Comparison of ENCODE assay signal across 28 cellular contexts in genomic region chr19:18853755-18854427, GRCh38. TPM values are rescaled to one million over a fixed set of nuclear protein-coding genes. Genes with fewer than 3 reads are reported as not detected.
A peak's percentile ranks its signal among the peaks of the same experiment; 100 is the strongest.
DNase-seq lines count a peak whose midpoint lies in the region; ATAC-seq, FAIRE-seq and TF ChIP-seq lines count a peak whose summit lies in the region.
"Had no signal": no experiment of that assay in that cellular context is flagged by ENCODE, and none has a peak within 500 bp of the region (broad histone marks: within the 10 kb centered on the region; RNA-seq: fewer than 3 reads in every experiment).

No MANE protein-coding gene starts in this region.

- H3K4me1 ChIP-seq in RWPE2 (ENCODE audit: insufficient read depth, poor library complexity, severe bottlenecking): peaks cover 14% of the 10 kb centered on the region
- H3K4me1 ChIP-seq in upper lobe of right lung: peaks cover 22% of the 10 kb centered on the region
- H3K4me1 ChIP-seq in suprapubic skin: peaks cover 24% of the 10 kb centered on the region

- in situ Hi-C loops in GM13977 (cut with MboI; ENCODE audit: low pct_unique_long_range_greater_than_20kb, low sequenced_read_pairs, unreplicated experiment): no loop called here

- intact Hi-C loops in upper lobe of right lung (cut with DNase I): loop anchor here (10.0 kb wide), 2 partner anchors 259 to 399 kb away; no protein-coding TSS in a partner anchor

- 0 out of 3 replicates have a peak, but pooled peaks have one; percentile 11 for ATAC-seq in RWPE2 (ENCODE audit: low read depth)
- ATAC-seq in upper lobe of right lung: no peak
- no peak for ATAC-seq in T-cell (replicated peaks in 1 of 4)
- ATAC-seq: activated CD4-positive, CD25-positive, alpha-beta regulatory T cell treated with anti-CD3 and anti-CD28 coated beads, Interleukin-2, amount 50 U/mL, for 24 hours; natural killer cell; pancreas had no signal

- peaks cover 1% of the 10 kb centered on the region for H3K4me1 Mint-ChIP-seq in endothelial cell (ENCODE audit: unreplicated experiment)
- H3K4me1 Mint-ChIP-seq in T-cell: peaks cover 3 to 12% (median 6%) of the 10 kb centered on the region in 3 donors

- peak; percentile 18 for TF ChIP-seq CTCF in GM13977 (IDR thresholded peaks at IDR 0.05; ENCODE audit: extremely low read depth, insufficient read depth, missing control alignments)
- no peak for TF ChIP-seq CTCF in RWPE2 (IDR thresholded peaks at IDR 0.05; ENCODE audit: poor library complexity, severe bottlenecking)
- no peak for TF ChIP-seq CTCF in endothelial cell (IDR thresholded peaks at IDR 0.05; ENCODE audit: unreplicated experiment)
- no peak for TF ChIP-seq CTCF in upper lobe of right lung (IDR thresholded peaks at IDR 0.05)
- no peak for TF ChIP-seq CTCF in suprapubic skin (IDR thresholded peaks at IDR 0.05)

- TF ChIP-seq EP300 in suprapubic skin (IDR thresholded peaks at IDR 0.05): no peak

- H3K9me3 ChIP-seq in RWPE2 (ENCODE audit: severe bottlenecking) (no peaks in the 10 kb centered on the region), upper lobe of right lung (no peaks in the 10 kb centered on the region), suprapubic skin (no peaks in the 10 kb centered on the region)
- H3K9me3 ChIP-seq: breast epithelium, pancreas, right atrium auricular region had no signal

- no peaks in the 10 kb centered on the region for H3K27me3 ChIP-seq in RWPE2 (ENCODE audit: insufficient read depth, poor library complexity, severe bottlenecking)
- no peaks in the 10 kb centered on the region for H3K27me3 ChIP-seq in upper lobe of right lung
- no peaks in the 10 kb centered on the region for H3K27me3 ChIP-seq in suprapubic skin
- H3K27me3 ChIP-seq: breast epithelium, pancreas, right atrium auricular region had no signal

- no peak overlapping the region for H3K4me3 ChIP-seq in RWPE2 (ENCODE audit: severe bottlenecking)
- no peak overlapping the region for H3K4me3 ChIP-seq in upper lobe of right lung
- H3K4me3 ChIP-seq in suprapubic skin: no peak overlapping the region
- H3K4me3 ChIP-seq: breast epithelium, pancreas, right atrium auricular region had no signal

- CTCF ChIA-PET in T-cell (lab: Charles Lee): interaction anchor here in 1 of 2 donors (0.6 kb wide), 1 partner anchor 1352 kb away, joined by 5 read pairs; no protein-coding TSS in a partner anchor

- 93% methylated on average over 6 of the region's 17 CpGs for WGBS in suprapubic skin

- DNase-seq in GM13977 (ENCODE audit: low spot score) (no peak), RWPE2 (ENCODE audit: low spot score) (peak; percentile 66), endothelial cell (ENCODE audit: low spot score) (no peak), upper lobe of right lung (peak; percentile 56), suprapubic skin (ENCODE audit: low spot score in 2 of 2) (no peak), T-cell (no peak), RCC 7860 (ENCODE audit: low spot score) (no peak)
- DNase-seq: activated CD4-positive, alpha-beta T cell treated with anti-CD3 and anti-CD28 coated beads, Interleukin-2, amount 50 U/mL, for 48 hours; activated CD8-positive, alpha-beta memory T cell treated with anti-CD3 and anti-CD28 coated beads, Interleukin-2, amount 50 U/mL, for 4 hours; activated naive CD4-positive, alpha-beta T cell treated with anti-CD3 and anti-CD28 coated beads, Interleukin-2, amount 10 ng/mL, durations not matched to agents 7 days and 5 days; amniotic stem cell; effector CD8-positive, alpha-beta T cell; erythroblast; kidney; natural killer cell; NCI-H446 treated with DMSO at 0.1 percent for 48 hours; OCI-M1; stimulated activated CD4-positive, alpha-beta T cell treated with anti-CD3 and anti-CD28 coated beads, Interleukin-2, amount 100 ng/mL, for 48 hours; SW 1271; T1000; trophoblast cell had no signal

- H3K27me3 Mint-ChIP-seq in endothelial cell (ENCODE audit: unreplicated experiment) (peaks cover 12% of the 10 kb centered on the region), T-cell (no peaks in the 10 kb centered on the region)
- H3K27me3 Mint-ChIP-seq: activated naive CD4-positive, alpha-beta T cell treated with anti-CD3 and anti-CD28 coated beads, Interleukin-2, amount 10 ng/mL, durations not matched to agents 7 days and 5 days; CD4-positive, alpha-beta memory T cell had no signal

- no peak for TF ChIP-seq POLR2A in suprapubic skin (IDR thresholded peaks at IDR 0.05)

- H3K9me3 Mint-ChIP-seq in endothelial cell (ENCODE audit: unreplicated experiment) (no peaks in the 10 kb centered on the region), T-cell (no peaks in the 10 kb centered on the region)
- H3K9me3 Mint-ChIP-seq: activated naive CD4-positive, alpha-beta T cell treated with anti-CD3 and anti-CD28 coated beads, Interleukin-2, amount 10 ng/mL, durations not matched to agents 7 days and 5 days; natural killer cell had no signal

- H3K27ac Mint-ChIP-seq in endothelial cell (ENCODE audit: unreplicated experiment): no peak overlapping the region
- H3K27ac Mint-ChIP-seq in T-cell: no peak overlapping the region
- H3K27ac Mint-ChIP-seq: activated naive CD4-positive, alpha-beta T cell treated with anti-CD3 and anti-CD28 coated beads, Interleukin-2, amount 10 ng/mL, durations not matched to agents 7 days and 5 days had no signal

- peaks cover 97% of the 10 kb centered on the region for H3K36me3 ChIP-seq in RWPE2 (ENCODE audit: low read depth)
- peaks cover 91% of the 10 kb centered on the region for H3K36me3 ChIP-seq in upper lobe of right lung
- peaks cover 90% of the 10 kb centered on the region for H3K36me3 ChIP-seq in suprapubic skin

- H3K36me3 Mint-ChIP-seq in endothelial cell (ENCODE audit: low read depth, unreplicated experiment): peaks cover 57% of the 10 kb centered on the region
- H3K36me3 Mint-ChIP-seq in T-cell: peaks cover 65% of the 10 kb centered on the region
- H3K36me3 Mint-ChIP-seq: natural killer cell had no signal

- FAIRE-seq in RCC 7860 (lab: Jason Lieb, UNC): no peak
- FAIRE-seq: colon, kidney, pancreas had no signal

- POLR2A ChIA-PET in T-cell (lab: Charles Lee): no interaction called here

- H3K27ac ChIP-seq in RWPE2 (ENCODE audit: poor library complexity, severe bottlenecking) (no peak overlapping the region), upper lobe of right lung (no peak overlapping the region), suprapubic skin (no peak overlapping the region)
- H3K27ac ChIP-seq: breast epithelium, KMS-11, pancreas, right atrium auricular region had no signal

- H3K4me3 Mint-ChIP-seq in endothelial cell (ENCODE audit: unreplicated experiment) (peak overlapping the region; percentile 21), T-cell (no peak overlapping the region)
- H3K4me3 Mint-ChIP-seq: activated naive CD4-positive, alpha-beta T cell treated with anti-CD3 and anti-CD28 coated beads, Interleukin-2, amount 10 ng/mL, durations not matched to agents 7 days and 5 days; CD4-positive, alpha-beta memory T cell; natural killer cell had no signal

RNA-seq across cellular contexts. Expression of gene UPF1, which starts 22.1 kb away (rescaled TPM):
- total RNA-seq in endothelial cell (ENCODE audit: unreplicated experiment) (69.8 TPM), upper lobe of right lung (80.8 TPM), suprapubic skin (100 to 1,000 TPM in 2 of 4 donors, 10 to 100 TPM in 2; 74.7 to 160 (median 99.2) TPM), T-cell (100 to 1,000 TPM; 114 to 143 (median 127) TPM)

RNA-seq across cellular contexts. Expression of gene CERS1, which starts 42.1 kb away (rescaled TPM):
- 15.7 TPM for total RNA-seq in endothelial cell (ENCODE audit: unreplicated experiment)
- not detected for total RNA-seq in upper lobe of right lung
- total RNA-seq in suprapubic skin: under 1 TPM in 1 of 4 donors, not detected in 3; 0.68 TPM
- under 1 TPM in 2 of 5 donors, not detected in 3; 0.20 TPM for total RNA-seq in T-cell
- total RNA-seq: CD4-positive, alpha-beta memory T cell; natural killer cell had no signal

Comparison
In these comparisons a context has a peak if more than half of its experiments do, and no peak if none do; other contexts are left out.
1. DNase-seq: peak in RWPE2 (single experiment) and upper lobe of right lung (single experiment); none in GM13977 (single experiment), endothelial cell (single experiment), suprapubic skin (0 of 2), T-cell (0 of 34) and RCC 7860 (single experiment).